Comparison of ENCODE assay signal across 9 cellular contexts in the genomic region with DNA sequence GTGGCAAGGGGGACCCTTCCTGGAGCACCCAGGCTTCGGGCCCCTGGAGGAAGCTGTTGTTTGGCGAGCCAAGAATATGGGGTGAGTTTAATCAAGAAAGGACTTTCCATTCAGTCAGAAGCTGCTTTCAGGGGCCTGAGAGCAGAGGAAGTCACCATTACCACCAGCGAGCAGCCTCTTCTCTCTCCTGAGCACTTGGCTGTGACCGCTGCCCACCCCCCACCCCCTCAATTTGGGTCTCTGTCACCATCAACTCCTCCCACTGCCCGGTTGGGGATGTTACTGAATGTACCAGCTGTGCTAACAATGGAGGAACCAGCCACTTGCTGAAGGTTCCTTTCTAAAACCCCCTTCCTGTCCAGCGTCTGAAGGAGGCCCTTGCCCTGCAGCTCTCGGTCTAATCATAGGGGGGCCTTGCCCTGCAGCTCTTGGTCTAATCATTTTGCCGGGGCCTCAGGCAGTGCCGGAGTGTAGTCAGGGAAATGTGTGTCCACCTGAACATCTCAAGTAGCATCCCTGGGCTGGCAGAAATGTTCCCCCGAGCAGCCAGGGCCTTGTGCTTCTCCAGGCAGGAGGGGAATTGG. TPM values are rescaled to one million over a fixed set of nuclear protein-coding genes. Genes with fewer than 3 reads are reported as not detected.
DNase-seq lines count a peak whose midpoint lies in the region; ATAC-seq, FAIRE-seq and TF ChIP-seq lines count a peak whose summit lies in the region.
"Had no signal": no experiment of that assay in that cellular context is flagged by ENCODE, and none has a peak within 500 bp of the region (broad histone marks: within the 10 kb centered on the region; RNA-seq: fewer than 3 reads in every experiment).

No MANE protein-coding gene starts in this region.

- H3K27ac ChIP-seq in OCI-LY1 (ENCODE audit: low read depth, low read length, poor library complexity, severe bottlenecking): peak overlapping the region; percentile 94
- peak overlapping the region; percentile 82 for H3K27ac ChIP-seq in HepG2 (ENCODE audit: extremely low read length, insufficient read depth, low read length)
- H3K27ac ChIP-seq in vagina: peak overlapping the region; percentile 14

- TF ChIP-seq RAD21 in HepG2 (CRISPR knock-in tag; IDR thresholded peaks at IDR 0.05): no peak

- in situ Hi-C loops in HepG2 (cut with HindIII; ENCODE audit: extremely low pct_ligation_motif_present, low pct_unique_long_range_greater_than_20kb): no loop called here

- no peaks in the 10 kb centered on the region for H3F3A ChIP-seq in OCI-LY1 (ENCODE audit: insufficient read depth, low read length)

- H3K79me2 ChIP-seq in OCI-LY1 (ENCODE audit: insufficient read depth, low read length): no peaks in the 10 kb centered on the region
- H3K79me2 ChIP-seq in HepG2 (ENCODE audit: insufficient read depth, low read length): no peaks in the 10 kb centered on the region

- no peak for TF ChIP-seq EP300 in HepG2 (IDR thresholded peaks at IDR 0.05; ENCODE audit: low read depth in 2 of 2, low read length in 2 of 2)
- no peak for TF ChIP-seq EP300 in HepG2 (CRISPR knock-in tag; IDR thresholded peaks at IDR 0.05; ENCODE audit: borderline replicate concordance)

- H3K9ac ChIP-seq in OCI-LY1 (ENCODE audit: low read length) (peak overlapping the region; percentile 88), HepG2 (ENCODE audit: insufficient read depth, low read depth, low read length) (peak overlapping the region; percentile 72)

- FAIRE-seq in HepG2 (lab: Jason Lieb, UNC): no peak
- FAIRE-seq: islet of Langerhans had no signal

- H3K4me3 ChIP-seq in OCI-LY1 (ENCODE audit: low read depth, low read length, poor library complexity, severe bottlenecking) (peak overlapping the region; percentile 75), HepG2 (replicated peaks in 1 of 3; ENCODE audit: insufficient read depth in 1 of 3, low read depth in 2 of 3, low read length in 3 of 3) (peak overlapping the region; percentile 66 to 87 (median 80)), vagina (peak overlapping the region; percentile 36 to 39)

- intact Hi-C loops in HepG2 (cut with micrococcal nuclease; ENCODE audit: unreplicated experiment) (loop anchor here (2.0 to 5.0 kb wide), 2 partner anchors 61 to 204 kb away; no protein-coding TSS in a partner anchor), vagina (cut with DNase I) (no loop called here)

- no peaks in the 10 kb centered on the region for H3K9me2 ChIP-seq in OCI-LY1 (ENCODE audit: low read depth, low read length)

- CTCF ChIA-PET in HepG2 (lab: Yijun Ruan, JAX; ENCODE audit: low intra/inter-chr PET ratio, low total read pairs) (no interaction called here), HEK293T (lab: Yijun Ruan, JAX) (no interaction called here)

- H3K27me3 ChIP-seq in OCI-LY1 (ENCODE audit: insufficient read depth, low read length) (no peaks in the 10 kb centered on the region), HepG2 (ENCODE audit: control insufficient read depth in 1 of 2, insufficient read depth in 2 of 2, low read length in 2 of 2) (no peaks in the 10 kb centered on the region; a peak in 1 of 5 replicates), vagina (no peaks in the 10 kb centered on the region)

- no peaks in the 10 kb centered on the region for H4K20me1 ChIP-seq in OCI-LY1 (ENCODE audit: insufficient read depth, low read length)
- H4K20me1 ChIP-seq in HepG2 (ENCODE audit: insufficient read depth, low read length): 0 out of 2 replicates have a peak, but pooled peaks cover 3% of the 10 kb centered on the region

- H2AFZ ChIP-seq in OCI-LY1 (ENCODE audit: low read length) (no peak overlapping the region), HepG2 (ENCODE audit: low read length) (peak overlapping the region; percentile 24)

- WGBS in HepG2 (ENCODE audit: low lambda C conversion rate): 5% methylated on average over 9 of the region's 10 CpGs

- no TSS peak for BruUV-seq in HepG2 (replicated peaks; lab: Mats Ljungman, UMichigan)

- H3K9me3 ChIP-seq in OCI-LY1 (ENCODE audit: low read length) (no peaks in the 10 kb centered on the region), HepG2 (ENCODE audit: low read length) (no peaks in the 10 kb centered on the region), vagina (no peaks in the 10 kb centered on the region)

- H3K36me3 ChIP-seq in OCI-LY1 (ENCODE audit: insufficient read depth, low read length) (peaks cover 22% of the 10 kb centered on the region), HepG2 (replicated peaks in 1 of 2; ENCODE audit: control insufficient read depth in 1 of 2, insufficient read depth in 2 of 2, low read length in 2 of 2) (no peaks in the 10 kb centered on the region), vagina (no peaks in the 10 kb centered on the region)

- peaks cover 36% of the 10 kb centered on the region for H3K4me1 ChIP-seq in OCI-LY1 (ENCODE audit: insufficient read depth, low read length, severe bottlenecking)
- peaks cover 70% of the 10 kb centered on the region for H3K4me1 ChIP-seq in HepG2 (ENCODE audit: insufficient read depth, low read length)
- peaks cover 6% of the 10 kb centered on the region for H3K4me1 ChIP-seq in vagina

- ATAC-seq in HepG2: no peak
- ATAC-seq in GM21367 (IDR thresholded peaks at IDR 0.05; ENCODE audit: unreplicated experiment): no peak
- ATAC-seq in HG02840 (IDR thresholded peaks at IDR 0.05; ENCODE audit: low FRiP score, unreplicated experiment): no peak

- POLR2A ChIA-PET in HepG2 (lab: Yijun Ruan, JAX) (interaction anchor here (0.6 to 4.0 kb wide), 15 partner anchors 11 to 206 kb away, joined by 3 to 40 read pairs (median 4); a partner anchor contains a TSS), HEK293T (lab: Yijun Ruan, JAX) (no interaction called here)

- H3K4me2 ChIP-seq in OCI-LY1 (ENCODE audit: low read length) (peak overlapping the region; percentile 85), HepG2 (ENCODE audit: low read depth, low read length) (peak overlapping the region; percentile 97)

- DNase-seq in stimulated activated CD4-positive, alpha-beta T cell treated with anti-CD3 and anti-CD28 coated beads, Interleukin-15, amount 100 ng/mL, for 24 hours: peak; percentile 62
- DNase-seq in stimulated activated CD4-positive, alpha-beta T cell treated with anti-CD3 and anti-CD28 coated beads, Interleukin-1b, Interleukin-23, amount 100 ng/mL, for 48 hours: no peak
- DNase-seq in HepG2 (ENCODE audit: low spot score) (no peak), vagina (ENCODE audit: extremely low spot score in 2 of 2) (no peak), HEK293T (ENCODE audit: extremely low spot score) (no peak)

- TF ChIP-seq POLR2A in HepG2 (IDR thresholded peaks at IDR 0.05; ENCODE audit: insufficient read depth in 1 of 2, low read depth in 2 of 2, low read length in 2 of 2) (no peak), vagina (IDR thresholded peaks at IDR 0.05) (no peak)

- TF ChIP-seq CTCF in OCI-LY1 (IDR thresholded peaks at IDR 0.05; ENCODE audit: low read length): no peak
- TF ChIP-seq CTCF in HepG2 (CRISPR knock-in tag; IDR thresholded peaks at IDR 0.05): no peak
- no peak for TF ChIP-seq CTCF in vagina (IDR thresholded peaks at IDR 0.05)

RNA-seq across cellular contexts. Expression of a gene that starts 1.0 kb away (rescaled TPM):
- 17.7 and 18.0 TPM in 2 replicates for total RNA-seq in HepG2 (2016; rRNA removed; fragmentation: Illumina TruSeq; extraction: Trizol)
- total RNA-seq in HepG2 (2016; cell fraction: cytosol; rRNA removed; fragmentation: Illumina TruSeq; extraction: Trizol; ENCODE audit: low read depth): 4.6 and 5.5 TPM in 2 replicates
- 15.5 and 19.4 TPM in 2 replicates for total RNA-seq in HepG2 (2016; cell fraction: insoluble cytoplasmic fraction; rRNA removed; fragmentation: Illumina TruSeq; extraction: Trizol)
- 12.4 TPM in 2 replicates for total RNA-seq in HepG2 (2016; cell fraction: membrane; rRNA removed; fragmentation: Illumina TruSeq; extraction: Trizol)
- 15.5 and 17.7 TPM in 2 replicates for total RNA-seq in HepG2 (2016; cell fraction: nucleus; rRNA removed; fragmentation: Illumina TruSeq; extraction: Trizol)
- polyA plus RNA-seq in HepG2 (2011; rRNA removed): 16.1 and 16.7 TPM in 2 replicates
- polyA plus RNA-seq in HepG2 (2011; cell fraction: cytosol; rRNA removed): 7.7 and 8.6 TPM in 2 replicates
- polyA plus RNA-seq in HepG2 (2011; cell fraction: nucleus; rRNA removed): 55.2 and 72.1 TPM in 2 replicates
- 36.4 and 42.1 TPM in 2 replicates for polyA plus RNA-seq in HepG2 (2012)
- 2.5 and 2.6 TPM in 2 replicates for polyA plus RNA-seq in HepG2 (2016; cell fraction: cytosol; fragmentation: Illumina TruSeq; extraction: Trizol; ENCODE audit: low read depth)
- 16.3 and 21.7 TPM in 2 replicates for polyA plus RNA-seq in HepG2 (2016; cell fraction: insoluble cytoplasmic fraction; fragmentation: Illumina TruSeq; extraction: Trizol; ENCODE audit: low read depth)
- 8.3 and 8.6 TPM in 2 replicates for polyA plus RNA-seq in HepG2 (2016; cell fraction: membrane; fragmentation: Illumina TruSeq; extraction: Trizol; ENCODE audit: low read depth)
- 28.7 and 30.7 TPM in 2 replicates for polyA plus RNA-seq in HepG2 (2016; cell fraction: nucleus; fragmentation: Illumina TruSeq; extraction: Trizol; ENCODE audit: insufficient read depth, low read depth)
- polyA minus RNA-seq in HepG2 (2011; rRNA and poly(A)+ RNA removed; ENCODE audit: low replicate concordance): 0.09 and 29.9 TPM in 2 replicates
- 15.4 and 25.3 TPM in 2 replicates for polyA minus RNA-seq in HepG2 (2011; cell fraction: cytosol; rRNA and poly(A)+ RNA removed)
- polyA minus RNA-seq in HepG2 (2011; cell fraction: nucleus; rRNA and poly(A)+ RNA removed): 36.4 and 40.5 TPM in 2 replicates
- total RNA-seq in vagina: 33.4 TPM

RNA-seq across cellular contexts. Expression of a gene that starts 28.6 kb away (rescaled TPM):
- total RNA-seq in HepG2 (2016; rRNA removed; fragmentation: Illumina TruSeq; extraction: Trizol) (not detected in 2 replicates), vagina (not detected)
- not detected in 2 replicates for total RNA-seq in HepG2 (2016; cell fraction: cytosol; rRNA removed; fragmentation: Illumina TruSeq; extraction: Trizol; ENCODE audit: low read depth)
- total RNA-seq in HepG2 (2016; cell fraction: insoluble cytoplasmic fraction; rRNA removed; fragmentation: Illumina TruSeq; extraction: Trizol): not detected in 2 replicates
- total RNA-seq in HepG2 (2016; cell fraction: membrane; rRNA removed; fragmentation: Illumina TruSeq; extraction: Trizol): not detected in 2 replicates
- total RNA-seq in HepG2 (2016; cell fraction: nucleus; rRNA removed; fragmentation: Illumina TruSeq; extraction: Trizol): not detected in 2 replicates
- polyA plus RNA-seq in HepG2 (2011; rRNA removed): not detected in 2 replicates
- not detected in 2 replicates for polyA plus RNA-seq in HepG2 (2011; cell fraction: cytosol; rRNA removed)
- polyA plus RNA-seq in HepG2 (2011; cell fraction: nucleus; rRNA removed): not detected in 2 replicates
- not detected in 2 replicates for polyA plus RNA-seq in HepG2 (2012)
- not detected in 2 replicates for polyA plus RNA-seq in HepG2 (2016; cell fraction: cytosol; fragmentation: Illumina TruSeq; extraction: Trizol; ENCODE audit: low read depth)
- polyA plus RNA-seq in HepG2 (2016; cell fraction: insoluble cytoplasmic fraction; fragmentation: Illumina TruSeq; extraction: Trizol; ENCODE audit: low read depth): not detected in 2 replicates
- not detected in 2 replicates for polyA plus RNA-seq in HepG2 (2016; cell fraction: membrane; fragmentation: Illumina TruSeq; extraction: Trizol; ENCODE audit: low read depth)
- not detected in 2 replicates for polyA plus RNA-seq in HepG2 (2016; cell fraction: nucleus; fragmentation: Illumina TruSeq; extraction: Trizol; ENCODE audit: insufficient read depth, low read depth)
- polyA minus RNA-seq in HepG2 (2011; rRNA and poly(A)+ RNA removed; ENCODE audit: low replicate concordance): not detected in 2 replicates
- not detected in 2 replicates for polyA minus RNA-seq in HepG2 (2011; cell fraction: cytosol; rRNA and poly(A)+ RNA removed)
- polyA minus RNA-seq in HepG2 (2011; cell fraction: nucleus; rRNA and poly(A)+ RNA removed): not detected in 2 replicates

RNA-seq across cellular contexts. Expression of a gene that starts 48.0 kb away (rescaled TPM):
- 11.8 and 14.4 TPM in 2 replicates for total RNA-seq in HepG2 (2016; rRNA removed; fragmentation: Illumina TruSeq; extraction: Trizol)
- 3.2 and 3.9 TPM in 2 replicates for total RNA-seq in HepG2 (2016; cell fraction: cytosol; rRNA removed; fragmentation: Illumina TruSeq; extraction: Trizol; ENCODE audit: low read depth)
- total RNA-seq in HepG2 (2016; cell fraction: insoluble cytoplasmic fraction; rRNA removed; fragmentation: Illumina TruSeq; extraction: Trizol): 10.9 and 16.2 TPM in 2 replicates
- total RNA-seq in HepG2 (2016; cell fraction: membrane; rRNA removed; fragmentation: Illumina TruSeq; extraction: Trizol): 5.7 and 5.8 TPM in 2 replicates
- 16.5 and 17.9 TPM in 2 replicates for total RNA-seq in HepG2 (2016; cell fraction: nucleus; rRNA removed; fragmentation: Illumina TruSeq; extraction: Trizol)
- 36.9 and 40.7 TPM in 2 replicates for polyA plus RNA-seq in HepG2 (2011; rRNA removed)
- 12.8 and 15.9 TPM in 2 replicates for polyA plus RNA-seq in HepG2 (2011; cell fraction: cytosol; rRNA removed)
- 96.4 and 108 TPM in 2 replicates for polyA plus RNA-seq in HepG2 (2011; cell fraction: nucleus; rRNA removed)
- polyA plus RNA-seq in HepG2 (2012): 22.1 and 22.9 TPM in 2 replicates
- 1.4 TPM in 2 replicates for polyA plus RNA-seq in HepG2 (2016; cell fraction: cytosol; fragmentation: Illumina TruSeq; extraction: Trizol; ENCODE audit: low read depth)
- polyA plus RNA-seq in HepG2 (2016; cell fraction: insoluble cytoplasmic fraction; fragmentation: Illumina TruSeq; extraction: Trizol; ENCODE audit: low read depth): 9.8 and 12.7 TPM in 2 replicates
- polyA plus RNA-seq in HepG2 (2016; cell fraction: membrane; fragmentation: Illumina TruSeq; extraction: Trizol; ENCODE audit: low read depth): 2.8 and 3.2 TPM in 2 replicates
- polyA plus RNA-seq in HepG2 (2016; cell fraction: nucleus; fragmentation: Illumina TruSeq; extraction: Trizol; ENCODE audit: insufficient read depth, low read depth): 29.2 and 34.3 TPM in 2 replicates
- 0.44 and 113 TPM in 2 replicates for polyA minus RNA-seq in HepG2 (2011; rRNA and poly(A)+ RNA removed; ENCODE audit: low replicate concordance)
- 17.7 and 20.2 TPM in 2 replicates for polyA minus RNA-seq in HepG2 (2011; cell fraction: cytosol; rRNA and poly(A)+ RNA removed)
- polyA minus RNA-seq in HepG2 (2011; cell fraction: nucleus; rRNA and poly(A)+ RNA removed): 26.9 and 31.6 TPM in 2 replicates
- total RNA-seq in vagina: 4.9 TPM

Comparison
In these comparisons a context has a peak if more than half of its experiments do, and no peak if none do; other contexts are left out.
1. H3K27ac ChIP-seq: peak in every context shown above with its lines; median percentile 94 in OCI-LY1; 82 in HepG2; 14 in vagina.